ENCODE assay signal across 8 cellular contexts in genomic region chr15:94230886-94231727, GRCh38. TPM values are rescaled to one million over a fixed set of nuclear protein-coding genes. Genes with fewer than 3 reads are reported as not detected.
DNase-seq lines count a peak whose midpoint lies in the region; ATAC-seq and TF ChIP-seq lines count a peak whose summit lies in the region.

TSS of gene MCTP2 (plus strand) at chr15:94231561. CDS start at chr15:94298266, 66,705 bp downstream.

- intact Hi-C loops in lower leg skin (cut with DNase I; ENCODE audit: low total_unique reads): no loop called here

- peak; percentile 44 for DNase-seq in NCI-H146 treated with DMSO at 0.1 percent for 48 hours (lab: John Stamatoyannopoulos, UW; ENCODE audit: unreplicated experiment)
- peak; percentile 42 for DNase-seq in activated CD4-positive, CD25-positive, alpha-beta regulatory T cell treated with anti-CD3 and anti-CD28 coated beads, Interleukin-2, amount 50 U/mL, for 16 hours (ENCODE audit: low read depth, low spot score)
- DNase-seq in coronary artery (ENCODE audit: low spot score): peak; percentile 78
- peak; percentile 62 to 96 for DNase-seq in lower leg skin (ENCODE audit: low spot score in 2 of 2)
- DNase-seq in stimulated activated CD8-positive, alpha-beta memory T cell treated with anti-CD3 and anti-CD28 coated beads, Interleukin-15, amount 100 ng/mL, for 1 hour (ENCODE audit: low read depth): peak; percentile 53
- no peak for DNase-seq in G401 (ENCODE audit: low spot score)

- H3K4me3 ChIP-seq in GM12875 (ENCODE audit: low read depth, low read length) (peak within 1 kb of the TSS; percentile 54), coronary artery (peak within 1 kb of the TSS; percentile 80), lower leg skin (ENCODE audit: low read depth, poor library complexity, severe bottlenecking) (peak within 1 kb of the TSS; percentile 54)

- in situ Hi-C loops in G401 (cut with HindIII; ENCODE audit: low sequenced_read_pairs): no loop called here

- no peak for TF ChIP-seq POLR2A in lower leg skin (IDR thresholded peaks at IDR 0.05)

- TF ChIP-seq CTCF in GM12875 (IDR thresholded peaks at IDR 0.05; ENCODE audit: borderline replicate concordance, insufficient read depth, low read depth, low read length) (no peak), coronary artery (IDR thresholded peaks at IDR 0.05) (no peak), lower leg skin (IDR thresholded peaks at IDR 0.05) (no peak)

- WGBS in lower leg skin, 2 donors: 1% methylated on average over 47 to 49 of the region's 66 CpGs

- H3K27ac ChIP-seq in coronary artery: peak within 1 kb of the TSS in 1 of 2 donors; percentile 55

- ATAC-seq in HG02759 (IDR thresholded peaks at IDR 0.05; ENCODE audit: unreplicated experiment): peak; percentile 73

RNA-seq across cellular contexts. Expression of gene MCTP2, which starts in this region (rescaled TPM):
- total RNA-seq in lower leg skin: 10 to 100 TPM; 18.9 to 24.1 (median 20.4) TPM
- total RNA-seq in G401 (2014; rRNA removed; shearing (Covaris generic)): not detected in 2 replicates

Comparison
In these comparisons a context has a peak if more than half of its experiments do, and no peak if none do; other contexts are left out.
1. RNA of gene MCTP2 (total RNA-seq): 18.9 to 24.1 TPM in lower leg skin; not detected in G401; every median in the first group is over 10 times any median in the second.
2. Peak in every context shown above with its lines, with median percentiles within 50 percentile points of each other: H3K4me3 ChIP-seq.